30 cellular contexts compared by ENCODE assay signal in genomic region chr22:22930571-22931556, GRCh38. TPM values are rescaled to one million over a fixed set of nuclear protein-coding genes. Genes with fewer than 3 reads are reported as not detected.
DNase-seq lines count a peak whose midpoint lies in the region; ATAC-seq and TF ChIP-seq lines count a peak whose summit lies in the region.
"Had no signal": no experiment of that assay in that cellular context is flagged by ENCODE, and none has a peak within 500 bp of the region (broad histone marks: within the 10 kb centered on the region; RNA-seq: fewer than 3 reads in every experiment).

No MANE protein-coding gene starts in this region.

- H3K4me3 ChIP-seq in dorsolateral prefrontal cortex: no peak overlapping the region
- H3K4me3 ChIP-seq: esophagus muscularis mucosa, gastrocnemius medialis, ovary, PC-9, upper lobe of right lung had no signal

- no peaks in the 10 kb centered on the region for H3K9me3 Mint-ChIP-seq in effector memory CD8-positive, alpha-beta T cell
- H3K9me3 Mint-ChIP-seq in stimulated activated memory B cell treated with anti-CD40 and anti-IgM and Interleukin-4, amounts not matched to agents 10 μg/mL and 1 μg/mL and 100 μg/mL, for 72 hours: no peaks in the 10 kb centered on the region
- H3K9me3 Mint-ChIP-seq: activated naive CD4-positive, alpha-beta T cell treated with anti-CD3 and anti-CD28 coated beads, Interleukin-2, amount 50 U/mL, for 24 hours; central memory CD8-positive, alpha-beta T cell had no signal

- no peak overlapping the region for H3K27ac ChIP-seq in dorsolateral prefrontal cortex
- H3K27ac ChIP-seq: esophagus muscularis mucosa, gastrocnemius medialis, ovary, PC-9, upper lobe of right lung had no signal

- intact Hi-C loops in left ventricle myocardium superior (cut with micrococcal nuclease): no loop called here
- intact Hi-C loops in cardiac septum (cut with DNase I): no loop called here
- intact Hi-C loops in dorsolateral prefrontal cortex (cut with DNase I): no loop called here

- no peak for TF ChIP-seq CTCF in dorsolateral prefrontal cortex (IDR thresholded peaks at IDR 0.05 in 54 of 56, conservative IDR thresholded peaks at IDR 0.05 in 2 of 56; ENCODE audit: low read depth in 1 of 56, partially characterized antibody in 56 of 56)

- H3K27ac Mint-ChIP-seq in effector memory CD8-positive, alpha-beta T cell: peak overlapping the region; percentile 71 to 87
- peak overlapping the region; percentile 83 for H3K27ac Mint-ChIP-seq in stimulated activated memory B cell treated with anti-CD40 and anti-IgM and Interleukin-4, amounts not matched to agents 10 μg/mL and 1 μg/mL and 100 μg/mL, for 72 hours
- H3K27ac Mint-ChIP-seq: activated CD4-positive, alpha-beta T cell treated with anti-CD3 and anti-CD28 coated beads for 36 hours; activated naive CD4-positive, alpha-beta T cell treated with anti-CD3 and anti-CD28 coated beads, Interleukin-2, amount 50 U/mL, for 24 hours had no signal

- ATAC-seq in left ventricle myocardium superior (no peak), GM19324 (IDR thresholded peaks at IDR 0.05; ENCODE audit: low FRiP score, unreplicated experiment) (no peak)
- no peak for ATAC-seq in effector memory CD8-positive, alpha-beta T cell (replicated peaks)
- no peak for ATAC-seq in stimulated activated memory B cell treated with anti-CD40 and anti-IgM and Interleukin-4, amounts not matched to agents 10 μg/mL and 1 μg/mL and 100 μg/mL, for 72 hours
- ATAC-seq: activated CD4-positive, alpha-beta T cell treated with anti-CD3 and anti-CD28 coated beads for 36 hours; activated CD8-positive, alpha-beta memory T cell treated with anti-CD3 and anti-CD28 coated beads, Interleukin-2, amount 10 ng/mL, durations not matched to agents 7 days and 5 days; gastrocnemius medialis; upper lobe of right lung had no signal

- no peak overlapping the region for H3K4me3 Mint-ChIP-seq in effector memory CD8-positive, alpha-beta T cell
- peak overlapping the region; percentile 64 for H3K4me3 Mint-ChIP-seq in stimulated activated memory B cell treated with anti-CD40 and anti-IgM and Interleukin-4, amounts not matched to agents 10 μg/mL and 1 μg/mL and 100 μg/mL, for 72 hours
- H3K4me3 Mint-ChIP-seq: activated CD4-positive, alpha-beta T cell treated with anti-CD3 and anti-CD28 coated beads for 36 hours; activated CD8-positive, alpha-beta memory T cell treated with anti-CD3 and anti-CD28 coated beads, Interleukin-2, amount 10 ng/mL, durations not matched to agents 7 days and 5 days; activated naive CD4-positive, alpha-beta T cell treated with anti-CD3 and anti-CD28 coated beads, Interleukin-2, amount 50 U/mL, for 24 hours; central memory CD8-positive, alpha-beta T cell had no signal

- no peaks in the 10 kb centered on the region for H3K36me3 Mint-ChIP-seq in effector memory CD8-positive, alpha-beta T cell (ENCODE audit: insufficient read depth)
- no peaks in the 10 kb centered on the region for H3K36me3 Mint-ChIP-seq in stimulated activated memory B cell treated with anti-CD40 and anti-IgM and Interleukin-4, amounts not matched to agents 10 μg/mL and 1 μg/mL and 100 μg/mL, for 72 hours
- H3K36me3 Mint-ChIP-seq: activated CD8-positive, alpha-beta memory T cell treated with anti-CD3 and anti-CD28 coated beads, Interleukin-2, amount 10 ng/mL, durations not matched to agents 7 days and 5 days; activated naive CD4-positive, alpha-beta T cell treated with anti-CD3 and anti-CD28 coated beads, Interleukin-2, amount 50 U/mL, for 24 hours had no signal

- peak; percentile 11 for DNase-seq in left ventricle myocardium superior
- no peak for DNase-seq in cardiac septum (ENCODE audit: low spot score)
- DNase-seq in NAMALWA (ENCODE audit: low spot score): peak; percentile 49
- DNase-seq in effector memory CD8-positive, alpha-beta T cell: no peak
- DNase-seq in dorsolateral prefrontal cortex: no peak
- no peak for DNase-seq in NCI-H1930 (lab: John Stamatoyannopoulos, UW)
- DNase-seq: activated CD4-positive, alpha-beta T cell treated with anti-CD3 and anti-CD28 coated beads for 36 hours; activated CD8-positive, alpha-beta memory T cell treated with anti-CD3 and anti-CD28 coated beads, Interleukin-2, amount 10 ng/mL, durations not matched to agents 7 days and 5 days; Caco-2; effector CD8-positive, alpha-beta T cell; gastrocnemius medialis; hippocampal formation; islet precursor cell; KG1; MV-4-11; NCI-H187; NCI-H2227 treated with DMSO at 0.1 percent for 48 hours; ovary; PC-9; SHP77 treated with DMSO at 0.1 percent for 48 hours; stimulated activated CD4-positive, alpha-beta T cell treated with anti-CD3 and anti-CD28 coated beads, Interleukin-4, amount 100 ng/mL, for 24 hours; T-helper 1 cell; upper lobe of right lung had no signal

- peaks cover 0 to 13% (median 0%) of the 10 kb centered on the region in 45 donors for H3K27me3 ChIP-seq in dorsolateral prefrontal cortex
- H3K27me3 ChIP-seq: gastrocnemius medialis, ovary had no signal

- H3K4me1 Mint-ChIP-seq in effector memory CD8-positive, alpha-beta T cell (ENCODE audit: low read depth in 2 of 2): peaks cover 14 to 40% of the 10 kb centered on the region in 2 donors
- peaks cover 100% of the 10 kb centered on the region for H3K4me1 Mint-ChIP-seq in stimulated activated memory B cell treated with anti-CD40 and anti-IgM and Interleukin-4, amounts not matched to agents 10 μg/mL and 1 μg/mL and 100 μg/mL, for 72 hours

- no peaks in the 10 kb centered on the region for H3K27me3 Mint-ChIP-seq in effector memory CD8-positive, alpha-beta T cell
- no peaks in the 10 kb centered on the region for H3K27me3 Mint-ChIP-seq in stimulated activated memory B cell treated with anti-CD40 and anti-IgM and Interleukin-4, amounts not matched to agents 10 μg/mL and 1 μg/mL and 100 μg/mL, for 72 hours
- H3K27me3 Mint-ChIP-seq: activated CD4-positive, alpha-beta T cell treated with anti-CD3 and anti-CD28 coated beads for 36 hours; activated CD8-positive, alpha-beta memory T cell treated with anti-CD3 and anti-CD28 coated beads, Interleukin-2, amount 10 ng/mL, durations not matched to agents 7 days and 5 days; activated naive CD4-positive, alpha-beta T cell treated with anti-CD3 and anti-CD28 coated beads, Interleukin-2, amount 50 U/mL, for 24 hours; central memory CD8-positive, alpha-beta T cell had no signal

RNA-seq across cellular contexts. Expression of gene IGLL5, which starts 43.2 kb away (rescaled TPM):
- total RNA-seq in left ventricle myocardium superior (0.92 TPM), cardiac septum (not detected), dorsolateral prefrontal cortex (1 to 10 TPM in 2 of 120 experiments, under 1 TPM in 1, not detected in 117; 0.80 to 1.7 (median 1.3) TPM)
- total RNA-seq: activated CD4-positive, alpha-beta T cell treated with anti-CD3 and anti-CD28 coated beads for 36 hours; activated CD8-positive, alpha-beta memory T cell treated with anti-CD3 and anti-CD28 coated beads, Interleukin-2, amount 10 ng/mL, durations not matched to agents 7 days and 5 days; astrocyte; Caco-2; lung microvascular endothelial cell; PC-9 had no signal

Comparison
In these comparisons a context has a peak if more than half of its experiments do, and no peak if none do; other contexts are left out.
1. DNase-seq: peak in left ventricle myocardium superior (single experiment) and NAMALWA (single experiment); none in cardiac septum (single experiment), effector memory CD8-positive, alpha-beta T cell (0 of 3), dorsolateral prefrontal cortex (0 of 10) and NCI-H1930 (0 of 2).